Comparison of ENCODE assay signal across 19 cellular contexts in the genomic region with DNA sequence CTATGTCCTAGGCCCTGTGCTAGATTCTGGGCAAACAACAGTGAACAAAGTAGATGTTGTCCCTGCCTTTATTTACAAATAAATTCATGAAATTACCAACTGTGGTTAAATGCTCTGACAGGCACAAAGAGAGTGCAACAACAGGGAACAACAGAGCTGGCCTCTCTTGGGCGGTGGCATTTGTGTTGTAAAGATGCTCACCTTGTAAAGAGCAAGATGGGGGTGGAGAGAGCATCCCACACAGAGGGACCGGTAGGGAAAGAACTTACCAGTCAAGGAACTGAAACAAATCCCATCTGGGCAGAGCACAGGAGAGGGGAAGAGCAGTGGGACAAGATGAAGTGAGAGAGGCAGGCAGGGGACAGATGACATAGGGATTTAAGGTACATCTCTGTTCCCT. TPM values are rescaled to one million over a fixed set of nuclear protein-coding genes. Genes with fewer than 3 reads are reported as not detected.
DNase-seq lines count a peak whose midpoint lies in the region; ATAC-seq and TF ChIP-seq lines count a peak whose summit lies in the region.
"Had no signal": no experiment of that assay in that cellular context is flagged by ENCODE, and none has a peak within 500 bp of the region (broad histone marks: within the 10 kb centered on the region; RNA-seq: fewer than 3 reads in every experiment).

No MANE protein-coding gene starts in this region.

- DNase-seq in GM23338 (ENCODE audit: low spot score), result no peak
- DNase-seq in IMR-90, result no peak
- DNase-seq in WTC11 (ENCODE audit: low spot score), result no peak
- DNase-seq in neural progenitor cell (ENCODE audit: low spot score), result no peak
- DNase-seq in NCI-H1092 (lab: John Stamatoyannopoulos, UW), result no peak
- DNase-seq in MM.1S, result no peak
- DNase-seq: Caco-2; CD4-positive, CD25-positive, alpha-beta regulatory T cell; CD8-positive, alpha-beta T cell; DMS153; DND-41; GM23248; HCEC 1CT had no signal

- H3K4me3 Mint-ChIP-seq in GM23338 (no peak overlapping the region), WTC11 (no peak overlapping the region), neural progenitor cell (no peak overlapping the region)
- H3K4me3 Mint-ChIP-seq: B cell; CD4-positive, CD25-positive, alpha-beta regulatory T cell; CD8-positive, alpha-beta T cell had no signal

- H4K20me1 ChIP-seq in GM23338 (replicated peaks; ENCODE audit: insufficient read depth) (no peaks in the 10 kb centered on the region), IMR-90 (ENCODE audit: insufficient read depth, low read length) (no peaks in the 10 kb centered on the region), neural progenitor cell (ENCODE audit: low read depth) (no peaks in the 10 kb centered on the region), MM.1S (ENCODE audit: insufficient read depth, low read length) (no peaks in the 10 kb centered on the region)
- H4K20me1 ChIP-seq: BLaER1 had no signal

- POLR2A ChIA-PET in IMR-90 (lab: Charles Lee; ENCODE audit: unreplicated experiment), result no interaction called here
- POLR2A ChIA-PET in WTC11 (lab: Charles Lee), result no interaction called here

- H3K79me2 ChIP-seq in GM23338 (replicated peaks; ENCODE audit: insufficient read depth) (no peaks in the 10 kb centered on the region), neural progenitor cell (ENCODE audit: low read depth) (no peaks in the 10 kb centered on the region), MM.1S (ENCODE audit: low read length) (no peaks in the 10 kb centered on the region)

- H3K27me3 Mint-ChIP-seq in GM23338 (ENCODE audit: insufficient read depth, low read depth, poor library complexity), result peaks cover 4% of the 10 kb centered on the region
- no peaks in the 10 kb centered on the region; the same call in 1 of the 2 replicates for H3K27me3 Mint-ChIP-seq in WTC11 (ENCODE audit: low read depth)
- no peaks in the 10 kb centered on the region for H3K27me3 Mint-ChIP-seq in neural progenitor cell (ENCODE audit: insufficient read depth, low read depth)

- H4K8ac ChIP-seq in IMR-90 (ENCODE audit: low read depth in 2 of 2, low read length in 2 of 2), result no peak overlapping the region

- no peak overlapping the region for H2BK5ac ChIP-seq in IMR-90 (ENCODE audit: low read depth, low read length, poor library complexity, severe bottlenecking)

- TF ChIP-seq RAD21 in IMR-90 (IDR thresholded peaks at IDR 0.05; ENCODE audit: low read length), result no peak

- no peak overlapping the region for H2AK9ac ChIP-seq in IMR-90 (replicated peaks; ENCODE audit: low read depth, low read length, poor library complexity)

- H2BK120ac ChIP-seq in IMR-90 (ENCODE audit: low read depth, low read length), result no peak overlapping the region

- H3K9me3 ChIP-seq in IMR-90 (ENCODE audit: control insufficient read depth, insufficient read depth, low read length) (no peaks in the 10 kb centered on the region), neural progenitor cell (ENCODE audit: low read depth) (no peaks in the 10 kb centered on the region), MM.1S (replicated peaks; ENCODE audit: insufficient read depth, low read length) (no peaks in the 10 kb centered on the region)
- H3K9me3 ChIP-seq: BLaER1, Caco-2 had no signal

- H2BK20ac ChIP-seq in IMR-90 (ENCODE audit: low read depth, low read length), result no peak overlapping the region

- H3K4me2 ChIP-seq in GM23338, result peak overlapping the region; percentile 18; the same call in 1 of the 2 replicates
- H3K4me2 ChIP-seq in IMR-90 (ENCODE audit: low read depth, low read length), result no peak overlapping the region
- no peak overlapping the region for H3K4me2 ChIP-seq in neural progenitor cell
- H3K4me2 ChIP-seq in MM.1S (ENCODE audit: low read depth, low read length), result no peak overlapping the region
- H3K4me2 ChIP-seq: BLaER1 had no signal

- H3F3A ChIP-seq in GM23338 (replicated peaks; ENCODE audit: low read depth) (no peaks in the 10 kb centered on the region), neural progenitor cell (ENCODE audit: low read depth) (no peaks in the 10 kb centered on the region), MM.1S (ENCODE audit: insufficient read depth, low read length) (no peaks in the 10 kb centered on the region)

- intact Hi-C loops in IMR-90 (cut with micrococcal nuclease), result no loop called here

- H3K9me3 Mint-ChIP-seq in GM23338, result no peaks in the 10 kb centered on the region
- H3K9me3 Mint-ChIP-seq in WTC11, result no peaks in the 10 kb centered on the region
- no peaks in the 10 kb centered on the region for H3K9me3 Mint-ChIP-seq in neural progenitor cell
- H3K9me3 Mint-ChIP-seq: CD8-positive, alpha-beta T cell had no signal

- no peaks in the 10 kb centered on the region for H3K36me3 ChIP-seq in GM23338 (ENCODE audit: insufficient read depth)
- no peaks in the 10 kb centered on the region for H3K36me3 ChIP-seq in IMR-90 (ENCODE audit: control insufficient read depth, insufficient read depth, low read length)
- H3K36me3 ChIP-seq in neural progenitor cell, result no peaks in the 10 kb centered on the region
- H3K36me3 ChIP-seq in MM.1S (replicated peaks; ENCODE audit: insufficient read depth, low read length), result no peaks in the 10 kb centered on the region
- H3K36me3 ChIP-seq: BLaER1 had no signal

- no peak overlapping the region for H2BK15ac ChIP-seq in IMR-90 (ENCODE audit: low read depth, low read length)

- no peaks in the 10 kb centered on the region for H3K79me1 ChIP-seq in IMR-90 (ENCODE audit: low read depth in 1 of 2, low read length in 2 of 2)

- no peak overlapping the region for H3K23ac ChIP-seq in IMR-90 (ENCODE audit: low read depth, low read length)

- CTCF ChIA-PET in IMR-90 (lab: Yijun Ruan, JAX) (no interaction called here), WTC11 (lab: Charles Lee) (no interaction called here)

- 0 out of 2 replicates have a peak overlapping the region, but pooled peaks have one; percentile 6 for H3K56ac ChIP-seq in IMR-90 (ENCODE audit: extremely low read depth, insufficient read depth, low read length)

- H3K9ac ChIP-seq in IMR-90 (ENCODE audit: low read depth, low read length) (no peak overlapping the region), neural progenitor cell (no peak overlapping the region), MM.1S (ENCODE audit: low read length) (no peak overlapping the region)
- H3K9ac ChIP-seq: BLaER1, GM23248 had no signal

- H3K36me3 Mint-ChIP-seq in GM23338 (ENCODE audit: low read depth) (no peaks in the 10 kb centered on the region), WTC11 (no peaks in the 10 kb centered on the region), neural progenitor cell (no peaks in the 10 kb centered on the region)
- H3K36me3 Mint-ChIP-seq: CD4-positive, CD25-positive, alpha-beta regulatory T cell; CD8-positive, alpha-beta T cell had no signal

- no peaks in the 10 kb centered on the region for H3K9me2 ChIP-seq in GM23338 (ENCODE audit: insufficient read depth)
- no peaks in the 10 kb centered on the region for H3K9me2 ChIP-seq in MM.1S (replicated peaks; ENCODE audit: insufficient read depth, low read length)

- no peak overlapping the region for H2AK5ac ChIP-seq in IMR-90 (ENCODE audit: low read depth, low read length)

- WGBS in IMR-90 (ENCODE audit: extremely low coverage in 2 of 2, insufficient read length in 1 of 2), 2 experiments, result 8% methylated on average over 2 of the region's 2 CpGs; no CpG with 5 or more reads in 1 of the 2 experiments

- H3K27ac Mint-ChIP-seq in GM23338 (no peak overlapping the region), WTC11 (no peak overlapping the region), neural progenitor cell (no peak overlapping the region)
- H3K27ac Mint-ChIP-seq: B cell; CD4-positive, CD25-positive, alpha-beta regulatory T cell; CD8-positive, alpha-beta T cell had no signal

- no peaks in the 10 kb centered on the region for H3K9me1 ChIP-seq in IMR-90 (ENCODE audit: insufficient read depth, low read length)

- in situ Hi-C loops in IMR-90 (cut with MboI; ENCODE audit: low sequenced_read_pairs), result no loop called here

- H3K4me1 Mint-ChIP-seq in GM23338, result peaks cover 34% of the 10 kb centered on the region
- peaks cover 45% of the 10 kb centered on the region for H3K4me1 Mint-ChIP-seq in WTC11
- no peaks in the 10 kb centered on the region for H3K4me1 Mint-ChIP-seq in neural progenitor cell
- H3K4me1 Mint-ChIP-seq: CD4-positive, CD25-positive, alpha-beta regulatory T cell had no signal

- no peak overlapping the region for H3K4ac ChIP-seq in IMR-90 (ENCODE audit: low read depth, low read length)

- H3K27me3 ChIP-seq in GM23338 (ENCODE audit: insufficient read depth) (no peaks in the 10 kb centered on the region), IMR-90 (ENCODE audit: control insufficient read depth, insufficient read depth, low read length) (no peaks in the 10 kb centered on the region), neural progenitor cell (no peaks in the 10 kb centered on the region), MM.1S (replicated peaks; ENCODE audit: insufficient read depth, low read length) (no peaks in the 10 kb centered on the region)
- H3K27me3 ChIP-seq: BLaER1 had no signal

- H4K91ac ChIP-seq in IMR-90 (ENCODE audit: insufficient read depth, low read depth, low read length), result no peak overlapping the region

- ATAC-seq in GM23338 (peak; percentile 76), IMR-90 (ENCODE audit: low read depth) (no peak), WTC11 (peak; percentile 51), HG03565 (IDR thresholded peaks at IDR 0.05; ENCODE audit: unreplicated experiment) (no peak), GM21717 (IDR thresholded peaks at IDR 0.05; ENCODE audit: unreplicated experiment) (no peak)
- ATAC-seq: CD8-positive, alpha-beta T cell had no signal

- TF ChIP-seq CTCF in GM23338 (conservative IDR thresholded peaks at IDR 0.05; ENCODE audit: low read depth in 2 of 2) (no peak), IMR-90 (conservative IDR thresholded peaks at IDR 0.05; ENCODE audit: low read depth, low read length) (no peak), WTC11 (IDR thresholded peaks at IDR 0.05) (no peak), neural progenitor cell (IDR thresholded peaks at IDR 0.05) (no peak), MM.1S (IDR thresholded peaks at IDR 0.05; ENCODE audit: low read length) (no peak)

- H3K14ac ChIP-seq in IMR-90 (replicated peaks; ENCODE audit: low read depth, low read length), result no peak overlapping the region

- BruUV-seq in IMR-90 (replicated peaks; lab: Mats Ljungman, UMichigan), result no TSS peak

- peaks cover 18% of the 10 kb centered on the region for H3K4me1 ChIP-seq in GM23338 (ENCODE audit: insufficient read depth)
- no peaks in the 10 kb centered on the region for H3K4me1 ChIP-seq in IMR-90 (ENCODE audit: control insufficient read depth, insufficient read depth, low read length)
- H3K4me1 ChIP-seq in neural progenitor cell, result no peaks in the 10 kb centered on the region
- no peaks in the 10 kb centered on the region for H3K4me1 ChIP-seq in MM.1S (ENCODE audit: low read length)
- H3K4me1 ChIP-seq: Caco-2 had no signal

- H3K4me3 ChIP-seq in GM23338 (no peak overlapping the region), IMR-90 (ENCODE audit: insufficient read depth, low read depth, low read length) (no peak overlapping the region), neural progenitor cell (no peak overlapping the region), MM.1S (ENCODE audit: low read length) (no peak overlapping the region)
- H3K4me3 ChIP-seq: BLaER1, GM23248 had no signal

- H3K18ac ChIP-seq in IMR-90 (ENCODE audit: low read depth, low read length), result no peak overlapping the region

- H2AFZ ChIP-seq in GM23338 (no peak overlapping the region), IMR-90 (replicated peaks; ENCODE audit: low read length, poor library complexity) (no peak overlapping the region), neural progenitor cell (replicated peaks) (peak overlapping the region; percentile 68), MM.1S (ENCODE audit: low read length) (no peak overlapping the region)
- H2AFZ ChIP-seq: GM23248 had no signal

- dilution Hi-C loops in IMR-90 (cut with HindIII; ENCODE audit: low sequenced_read_pairs, unreplicated experiment), result no loop called here

- TF ChIP-seq POLR2A in IMR-90 (IDR thresholded peaks at IDR 0.05; ENCODE audit: low read depth, low read length), result no peak

- H3K27ac ChIP-seq in GM23338 (ENCODE audit: low read depth) (no peak overlapping the region), IMR-90 (ENCODE audit: insufficient read depth, low read length) (no peak overlapping the region), neural progenitor cell (no peak overlapping the region), MM.1S (ENCODE audit: low read length) (no peak overlapping the region)
- H3K27ac ChIP-seq: 22Rv1, BLaER1, GM23248 had no signal

- no peak overlapping the region for H4K5ac ChIP-seq in IMR-90 (ENCODE audit: low read depth, low read length)

RNA-seq across cellular contexts. Expression of a gene that starts 21.6 kb away (rescaled TPM):
- 3.8 and 4.0 TPM in 2 replicates for total RNA-seq in GM23338 (2014; rRNA removed; shearing (Covaris generic))
- 2.2 and 2.7 TPM in 2 replicates for polyA plus RNA-seq in GM23338 (2016; fragmentation: Nextera tagmentation; extraction: Ambion mirVana)
- under 0.01 TPM in 2 replicates for total RNA-seq in IMR-90 (2012; rRNA removed)
- polyA plus RNA-seq in IMR-90 (2012; rRNA removed), result 0.02 TPM in 1 of 2 replicates, not detected in the other
- not detected in 2 replicates for polyA plus RNA-seq in IMR-90 (2012; cell fraction: cytosol; rRNA removed)
- 0.02 and 0.37 TPM in 2 replicates for polyA plus RNA-seq in IMR-90 (2012; cell fraction: nucleus; rRNA removed; ENCODE audit: low replicate concordance)
- 3.5 to 4.5 TPM (median 4.3 TPM) in 3 replicates for total RNA-seq in WTC11 (2021)
- 0.62 and 1.9 TPM in 2 replicates for total RNA-seq in neural progenitor cell (ENCODE audit: low replicate concordance)
- polyA plus RNA-seq: AG04450 had no signal

Comparison
In these comparisons a context has a peak if more than half of its experiments do, and no peak if none do; other contexts are left out.
1. ATAC-seq: peak in GM23338 (single experiment) and WTC11 (single experiment); none in IMR-90 (single experiment), HG03565 (single experiment) and GM21717 (single experiment).